ENCODE assay signal across 8 cellular contexts in genomic region chr5:79236364-79236969, GRCh38. TPM values are rescaled to one million over a fixed set of nuclear protein-coding genes. Genes with fewer than 3 reads are reported as not detected.
DNase-seq lines count a peak whose midpoint lies in the region; ATAC-seq and TF ChIP-seq lines count a peak whose summit lies in the region.

No MANE protein-coding gene starts in this region.

- no peaks in the 10 kb centered on the region for H3K36me3 ChIP-seq in mucosa of stomach (ENCODE audit: control insufficient read depth, insufficient read depth, low read length)
- no peaks in the 10 kb centered on the region for H3K36me3 ChIP-seq in thyroid gland

- TF ChIP-seq POLR2A in thyroid gland (IDR thresholded peaks at IDR 0.05) = no peak

- H3K9me3 ChIP-seq in mucosa of stomach (ENCODE audit: control insufficient read depth, low read length) (no peaks in the 10 kb centered on the region), thyroid gland (no peaks in the 10 kb centered on the region)

- H3K4me3 ChIP-seq in epithelial cell of esophagus (ENCODE audit: low read length) (peak overlapping the region; percentile 77), mucosa of stomach (ENCODE audit: low read length) (peak overlapping the region; percentile 38), thyroid gland (replicated peaks in 1 of 3) (peak overlapping the region; percentile 54 to 93 (median 93))

- no peak for TF ChIP-seq CTCF in epithelial cell of esophagus (IDR thresholded peaks at IDR 0.05; ENCODE audit: insufficient read depth, low read depth, low read length, missing control alignments)
- no peak for TF ChIP-seq CTCF in thyroid gland (IDR thresholded peaks at IDR 0.05)

- ATAC-seq in GM21528 (IDR thresholded peaks at IDR 0.05; ENCODE audit: low FRiP score, unreplicated experiment) = peak; percentile 30

- 0% methylated on average over 5 to 9 of the region's 77 CpGs for whole genome bisulfite sequencing in thyroid gland, 2 donors

- intact Hi-C loops in thyroid gland (cut with DNase I) = loop anchor here (10.0 kb wide), 1 partner anchor 58 kb away; no protein-coding TSS in a partner anchor

- peaks cover 3% of the 10 kb centered on the region for H3K27me3 ChIP-seq in mucosa of stomach (ENCODE audit: control insufficient read depth, insufficient read depth, low read length)
- no peaks in the 10 kb centered on the region for H3K27me3 ChIP-seq in thyroid gland

- peak overlapping the region; percentile 78 for H3K9ac ChIP-seq in mucosa of stomach (ENCODE audit: low read length)

- peak overlapping the region; percentile 89 to 99 (median 99) for H3K27ac ChIP-seq in thyroid gland

- H3K4me1 ChIP-seq in mucosa of stomach (ENCODE audit: control insufficient read depth, insufficient read depth, low read length) = peaks cover 6% of the 10 kb centered on the region
- H3K4me1 ChIP-seq in thyroid gland = peaks cover 19 to 20% of the 10 kb centered on the region in 2 donors

- DNase-seq in GM03348 (ENCODE audit: low spot score) (peak; percentile 66), HuH-7.5 (ENCODE audit: low spot score) (peak; percentile 37), epithelial cell of esophagus (ENCODE audit: low read depth) (peak; percentile 41), thyroid gland (no peak), NCI-H1048 (lab: John Stamatoyannopoulos, UW) (no peak)
- DNase-seq in activated CD4-positive, alpha-beta T cell treated with anti-CD3 and anti-CD28 coated beads, Interleukin-2, amount 50 U/mL, for 1 hour = peak; percentile 13

RNA-seq across cellular contexts. Expression of gene JMY, which starts 0.5 kb away (rescaled TPM):
- 10 to 100 TPM; 29.7 to 48.5 (median 30.9) TPM for total RNA-seq in thyroid gland

Comparison
In these comparisons a context has a peak if more than half of its experiments do, and no peak if none do; other contexts are left out.
1. DNase-seq: peak in GM03348 (single experiment), HuH-7.5 (single experiment), activated CD4-positive, alpha-beta T cell treated with anti-CD3 and anti-CD28 coated beads, Interleukin-2, amount 50 U/mL, for 1 hour (single experiment) and epithelial cell of esophagus (single experiment); none in thyroid gland (0 of 2) and NCI-H1048 (single experiment).
2. H3K4me3 ChIP-seq: peak in every context shown above with its lines; median percentile 93 in thyroid gland; 77 in epithelial cell of esophagus; 38 in mucosa of stomach.